ENCODE assay signal across 8 cellular contexts in genomic region chr6:148760568-148761531, GRCh38. TPM values are rescaled to one million over a fixed set of nuclear protein-coding genes. Genes with fewer than 3 reads are reported as not detected.
A peak's percentile ranks its signal among the peaks of the same experiment; 100 is the strongest.
DNase-seq lines count a peak whose midpoint lies in the region; ATAC-seq and TF ChIP-seq lines count a peak whose summit lies in the region.

No MANE protein-coding gene starts in this region.

- H4K5ac ChIP-seq in IMR-90 (ENCODE audit: low read depth, low read length), result no peak overlapping the region

- no peaks in the 10 kb centered on the region for H3K36me3 ChIP-seq in IMR-90 (ENCODE audit: control insufficient read depth, insufficient read depth, low read length)
- H3K36me3 ChIP-seq in mesodermal cell (ENCODE audit: control insufficient read depth, insufficient read depth, low read length), result no peaks in the 10 kb centered on the region
- no peaks in the 10 kb centered on the region for H3K36me3 ChIP-seq in stomach smooth muscle (ENCODE audit: control insufficient read depth in 2 of 2, insufficient read depth in 2 of 2, low read length in 2 of 2)

- H3K9ac ChIP-seq in IMR-90 (ENCODE audit: low read depth, low read length) (peak overlapping the region; percentile 58), stomach smooth muscle (ENCODE audit: low read length in 2 of 2) (peak overlapping the region; percentile 62 to 66)

- peak overlapping the region; percentile 66; the same call in 1 of the 2 replicates for H3K23ac ChIP-seq in IMR-90 (ENCODE audit: low read depth, low read length)

- H3K27me3 Mint-ChIP-seq in CD4-positive, alpha-beta T cell, result no peaks in the 10 kb centered on the region
- peaks cover 49% of the 10 kb centered on the region for H3K27me3 Mint-ChIP-seq in activated CD4-positive, alpha-beta T cell treated with anti-CD3 and anti-CD28 coated beads, Interleukin-2, amount 10 ng/mL, durations not matched to agents 7 days and 5 days

- H3K4me3 Mint-ChIP-seq in CD4-positive, alpha-beta T cell, result peak overlapping the region; percentile 63
- peak overlapping the region; percentile 59 for H3K4me3 Mint-ChIP-seq in activated CD4-positive, alpha-beta T cell treated with anti-CD3 and anti-CD28 coated beads, Interleukin-2, amount 10 ng/mL, durations not matched to agents 7 days and 5 days

- H2AK9ac ChIP-seq in IMR-90 (replicated peaks; ENCODE audit: low read depth, low read length, poor library complexity), result peak overlapping the region; percentile 72

- H2BK120ac ChIP-seq in IMR-90 (ENCODE audit: low read depth, low read length), result peak overlapping the region; percentile 18

- H2AK5ac ChIP-seq in IMR-90 (ENCODE audit: low read depth, low read length), result peak overlapping the region; percentile 21; the same call in 1 of the 2 replicates

- intact Hi-C loops in CD4-positive, alpha-beta T cell (cut with DNase I, micrococcal nuclease), result loop anchor here in 1 of 2 experiments (2.0 to 5.0 kb wide), 2 partner anchors 14 to 71 kb away; partner anchors contain the start of gene UST
- intact Hi-C loops in IMR-90 (cut with micrococcal nuclease), result no loop called here

- peaks cover 11% of the 10 kb centered on the region for H3K9me1 ChIP-seq in IMR-90 (ENCODE audit: insufficient read depth, low read length)

- peak overlapping the region; percentile 29; the same call in 1 of the 2 replicates for H3K56ac ChIP-seq in IMR-90 (ENCODE audit: extremely low read depth, insufficient read depth, low read length)

- DNase-seq in CD4-positive, alpha-beta T cell, result peak in 8 of 10 experiments; percentile 11 to 46 (median 28)
- DNase-seq in IMR-90, result peak; percentile 92
- peak; percentile 50 for DNase-seq in activated CD4-positive, alpha-beta T cell treated with anti-CD3 and anti-CD28 coated beads, Interleukin-2, amount 10 ng/mL, durations not matched to agents 7 days and 5 days
- DNase-seq in effector CD8-positive, alpha-beta T cell (lab: John Stamatoyannopoulos, UW), result peak; percentile 7

- dilution Hi-C loops in IMR-90 (cut with HindIII; ENCODE audit: low sequenced_read_pairs, unreplicated experiment), result no loop called here

- no peak overlapping the region for H4K91ac ChIP-seq in IMR-90 (ENCODE audit: insufficient read depth, low read depth, low read length)

- no peaks in the 10 kb centered on the region for H3K9me3 Mint-ChIP-seq in CD4-positive, alpha-beta T cell
- H3K9me3 Mint-ChIP-seq in activated CD4-positive, alpha-beta T cell treated with anti-CD3 and anti-CD28 coated beads, Interleukin-2, amount 10 ng/mL, durations not matched to agents 7 days and 5 days, result no peaks in the 10 kb centered on the region

- peak overlapping the region; percentile 78 for H3K27ac ChIP-seq in CD4-positive, alpha-beta T cell (ENCODE audit: low read depth, low read length)
- H3K27ac ChIP-seq in IMR-90 (ENCODE audit: insufficient read depth, low read length) (peak overlapping the region; percentile 62), mesodermal cell (ENCODE audit: low read depth, low read length, severe bottlenecking) (peak overlapping the region; percentile 69), stomach smooth muscle (ENCODE audit: low read length) (peak overlapping the region; percentile 42)

- H2BK5ac ChIP-seq in IMR-90 (ENCODE audit: low read depth, low read length, poor library complexity, severe bottlenecking), result peak overlapping the region; percentile 51

- TF ChIP-seq CTCF in CD4-positive, alpha-beta T cell (IDR thresholded peaks at IDR 0.05), result no peak
- no peak for TF ChIP-seq CTCF in IMR-90 (conservative IDR thresholded peaks at IDR 0.05; ENCODE audit: low read depth, low read length)

- H3K4me2 ChIP-seq in IMR-90 (ENCODE audit: low read depth, low read length), result peak overlapping the region; percentile 83

- H4K8ac ChIP-seq in IMR-90 (ENCODE audit: low read depth in 2 of 2, low read length in 2 of 2), result peak overlapping the region in 1 of 2 experiments; percentile 62; a peak in 2 of 4 replicates

- peak overlapping the region; percentile 10; the same call in 1 of the 2 replicates for H2BK20ac ChIP-seq in IMR-90 (ENCODE audit: low read depth, low read length)

- 4% methylated on average over 3 of the region's 14 CpGs; no CpG with 5 or more reads in 1 of the 2 experiments for WGBS in IMR-90 (ENCODE audit: extremely low coverage in 2 of 2, insufficient read length in 1 of 2), 2 experiments
- 31 to 43% methylated on average over 4 to 9 of the region's 14 CpGs for WGBS in mesodermal cell (ENCODE audit: insufficient coverage in 2 of 2), 2 experiments

- peak; percentile 62 for ATAC-seq in CD4-positive, alpha-beta T cell (ENCODE audit: poor library complexity)
- peak; percentile 32 for ATAC-seq in GM21515 (IDR thresholded peaks at IDR 0.05; ENCODE audit: unreplicated experiment)
- ATAC-seq in IMR-90 (ENCODE audit: low read depth), result peak; percentile 95
- no peak for ATAC-seq in HG02970 (IDR thresholded peaks at IDR 0.05; ENCODE audit: low FRiP score, unreplicated experiment)

- H4K20me1 ChIP-seq in IMR-90 (ENCODE audit: insufficient read depth, low read length), result peaks cover 27% of the 10 kb centered on the region

- CTCF ChIA-PET in CD4-positive, alpha-beta T cell (lab: Charles Lee), result interaction anchor here (1.8 kb wide), 1 partner anchor 13 kb away, joined by 5 read pairs; no protein-coding TSS in a partner anchor
- CTCF ChIA-PET in IMR-90 (lab: Yijun Ruan, JAX), result interaction anchor here (0.7 to 1.0 kb wide), 6 partner anchors 13 to 245 kb away, joined by 3 to 6 read pairs (median 4); no protein-coding TSS in a partner anchor
- CTCF ChIA-PET in activated CD4-positive, alpha-beta T cell treated with anti-CD3 and anti-CD28 coated beads, Interleukin-2, amount 10 ng/mL, durations not matched to agents 7 days and 5 days (lab: Charles Lee), result interaction anchor here (0.6 to 1.2 kb wide), 2 partner anchors 23 to 34 kb away, joined by 3 read pairs; no protein-coding TSS in a partner anchor

- peak; percentile 18; the same call in 1 of the 2 replicates for TF ChIP-seq RAD21 in IMR-90 (IDR thresholded peaks at IDR 0.05; ENCODE audit: low read length)

- no peak overlapping the region; the same call in 1 of the 2 replicates for H3K14ac ChIP-seq in IMR-90 (replicated peaks; ENCODE audit: low read depth, low read length)

- H3K79me1 ChIP-seq in IMR-90 (ENCODE audit: low read depth in 1 of 2, low read length in 2 of 2), result peaks cover 31 to 37% of the 10 kb centered on the region in 2 experiments; a peak in 3 of 4 replicates

- peak overlapping the region; percentile 91 for H2AFZ ChIP-seq in IMR-90 (replicated peaks; ENCODE audit: low read length, poor library complexity)

- H3K9me3 ChIP-seq in CD4-positive, alpha-beta T cell (ENCODE audit: control insufficient read depth, low read length), result no peaks in the 10 kb centered on the region
- no peaks in the 10 kb centered on the region for H3K9me3 ChIP-seq in IMR-90 (ENCODE audit: control insufficient read depth, insufficient read depth, low read length)
- H3K9me3 ChIP-seq in mesodermal cell (ENCODE audit: control insufficient read depth, low read length), result no peaks in the 10 kb centered on the region
- H3K9me3 ChIP-seq in stomach smooth muscle (ENCODE audit: control insufficient read depth in 2 of 2, low read length in 2 of 2), result no peaks in the 10 kb centered on the region

- H3K27me3 ChIP-seq in CD4-positive, alpha-beta T cell (ENCODE audit: control insufficient read depth, insufficient read depth, low read length), result no peaks in the 10 kb centered on the region
- H3K27me3 ChIP-seq in IMR-90 (ENCODE audit: control insufficient read depth, insufficient read depth, low read length), result no peaks in the 10 kb centered on the region
- no peaks in the 10 kb centered on the region for H3K27me3 ChIP-seq in stomach smooth muscle (ENCODE audit: control insufficient read depth in 1 of 2, insufficient read depth in 2 of 2, low read length in 2 of 2)

- TF ChIP-seq POLR2A in IMR-90 (IDR thresholded peaks at IDR 0.05; ENCODE audit: low read depth, low read length), result peak; percentile 54; the same call in 1 of the 2 replicates

- H3K4me3 ChIP-seq in IMR-90 (ENCODE audit: insufficient read depth, low read depth, low read length), result peak overlapping the region; percentile 21
- H3K4me3 ChIP-seq in mesodermal cell (ENCODE audit: extremely low read depth, insufficient read depth, low read length, poor library complexity, severe bottlenecking), result no peak overlapping the region
- H3K4me3 ChIP-seq in stomach smooth muscle (ENCODE audit: low read length in 2 of 2), result peak overlapping the region; percentile 65 to 67

- no peak overlapping the region for H2BK15ac ChIP-seq in IMR-90 (ENCODE audit: low read depth, low read length)

- in situ Hi-C loops in IMR-90 (cut with MboI; ENCODE audit: low sequenced_read_pairs), result no loop called here

- H3K27ac Mint-ChIP-seq in CD4-positive, alpha-beta T cell, result peak overlapping the region; percentile 84
- peak overlapping the region; percentile 87 for H3K27ac Mint-ChIP-seq in activated CD4-positive, alpha-beta T cell treated with anti-CD3 and anti-CD28 coated beads, Interleukin-2, amount 10 ng/mL, durations not matched to agents 7 days and 5 days

- peak overlapping the region; percentile 52 for H3K18ac ChIP-seq in IMR-90 (ENCODE audit: low read depth, low read length)

- peak overlapping the region; percentile 67 for H3K4ac ChIP-seq in IMR-90 (ENCODE audit: low read depth, low read length)

- H3K4me1 Mint-ChIP-seq in CD4-positive, alpha-beta T cell (ENCODE audit: low read depth), result peaks cover 64% of the 10 kb centered on the region
- peaks cover 42% of the 10 kb centered on the region for H3K4me1 Mint-ChIP-seq in activated CD4-positive, alpha-beta T cell treated with anti-CD3 and anti-CD28 coated beads, Interleukin-2, amount 10 ng/mL, durations not matched to agents 7 days and 5 days

- H3K4me1 ChIP-seq in IMR-90 (ENCODE audit: control insufficient read depth, insufficient read depth, low read length) (peaks cover 8% of the 10 kb centered on the region), mesodermal cell (ENCODE audit: control insufficient read depth, insufficient read depth, low read length, poor library complexity, severe bottlenecking) (peaks cover 15% of the 10 kb centered on the region), stomach smooth muscle (ENCODE audit: control insufficient read depth, insufficient read depth, low read length) (peaks cover 18% of the 10 kb centered on the region)

- no TSS peak for BruUV-seq in IMR-90 (replicated peaks; lab: Mats Ljungman, UMichigan)

- POLR2A ChIA-PET in CD4-positive, alpha-beta T cell (lab: Charles Lee), result interaction anchor here (0.5 to 4.9 kb wide), 9 partner anchors 9 to 958 kb away, joined by 3 to 34 read pairs (median 4); partner anchors contain the start of genes UST and ZC3H12D
- POLR2A ChIA-PET in IMR-90 (lab: Charles Lee; ENCODE audit: unreplicated experiment), result interaction anchor here (0.6 to 1.1 kb wide), 2 partner anchors 9 to 33 kb away, joined by 5 to 8 read pairs; no protein-coding TSS in a partner anchor
- POLR2A ChIA-PET in activated CD4-positive, alpha-beta T cell treated with anti-CD3 and anti-CD28 coated beads, Interleukin-2, amount 10 ng/mL, durations not matched to agents 7 days and 5 days (lab: Charles Lee), result interaction anchor here (0.7 kb wide), 1 partner anchor 581 kb away, joined by 3 read pairs; no protein-coding TSS in a partner anchor

- no peaks in the 10 kb centered on the region for H3K36me3 Mint-ChIP-seq in CD4-positive, alpha-beta T cell (ENCODE audit: low read depth)
- no peaks in the 10 kb centered on the region for H3K36me3 Mint-ChIP-seq in activated CD4-positive, alpha-beta T cell treated with anti-CD3 and anti-CD28 coated beads, Interleukin-2, amount 10 ng/mL, durations not matched to agents 7 days and 5 days (ENCODE audit: low read depth)

RNA-seq across cellular contexts. Expression of gene UST, which starts 14.0 kb away (rescaled TPM):
- 1 to 10 TPM; 1.9 to 3.7 TPM for total RNA-seq in CD4-positive, alpha-beta T cell
- total RNA-seq in IMR-90 (2012; rRNA removed), result 13.8 and 14.4 TPM in 2 replicates
- 6.6 and 7.7 TPM in 2 replicates for polyA plus RNA-seq in IMR-90 (2012; rRNA removed)
- polyA plus RNA-seq in IMR-90 (2012; cell fraction: cytosol; rRNA removed), result 2.8 and 5.4 TPM in 2 replicates
- 1.2 and 5.5 TPM in 2 replicates for polyA plus RNA-seq in IMR-90 (2012; cell fraction: nucleus; rRNA removed; ENCODE audit: low replicate concordance)
- total RNA-seq in activated CD4-positive, alpha-beta T cell treated with anti-CD3 and anti-CD28 coated beads, Interleukin-2, amount 10 ng/mL, durations not matched to agents 7 days and 5 days, result under 1 TPM; 0.29 to 0.50 TPM
- 13.5 TPM for polyA plus RNA-seq in mesodermal cell (2013, experiment 1 of 2)
- polyA plus RNA-seq in mesodermal cell (2013, experiment 2 of 2), result 12.2 TPM

Comparison
In these comparisons a context has a peak if more than half of its experiments do, and no peak if none do; other contexts are left out.
1. DNase-seq: peak in every context shown above with its lines; median percentile 92 in IMR-90; 50 in activated CD4-positive, alpha-beta T cell treated with anti-CD3 and anti-CD28 coated beads, Interleukin-2, amount 10 ng/mL, durations not matched to agents 7 days and 5 days; 28 in CD4-positive, alpha-beta T cell; 7 in effector CD8-positive, alpha-beta T cell.